Comparison of ENCODE assay signal across 10 cellular contexts in genomic region chr11:870127-870413, GRCh38. TPM values are rescaled to one million over a fixed set of nuclear protein-coding genes. Genes with fewer than 3 reads are reported as not detected.
DNase-seq lines count a peak whose midpoint lies in the region; TF ChIP-seq lines count a peak whose summit lies in the region.
"Had no signal": no experiment of that assay in that cellular context is flagged by ENCODE, and none has a peak within 500 bp of the region (broad histone marks: within the 10 kb centered on the region; RNA-seq: fewer than 3 reads in every experiment).

No MANE protein-coding gene starts in this region.

- no peaks in the 10 kb centered on the region for H3K27me3 Mint-ChIP-seq in CD4-positive, alpha-beta memory T cell
- H3K27me3 Mint-ChIP-seq: CD8-positive, alpha-beta memory T cell had no signal

- H3K27ac ChIP-seq in VCaP: no peak overlapping the region
- H3K27ac ChIP-seq in CD4-positive, alpha-beta memory T cell (ENCODE audit: low read depth, low read length): no peak overlapping the region

- no peaks in the 10 kb centered on the region for H3K9me3 ChIP-seq in CD4-positive, alpha-beta memory T cell (ENCODE audit: control insufficient read depth in 1 of 2, low read length in 2 of 2)

- H3K4me1 ChIP-seq in CD4-positive, alpha-beta memory T cell (ENCODE audit: insufficient read depth, low read length): no peaks in the 10 kb centered on the region

- intact Hi-C loops in CD4-positive, alpha-beta memory T cell (cut with micrococcal nuclease): no loop called here

- no peak overlapping the region for H3K4me3 Mint-ChIP-seq in CD4-positive, alpha-beta memory T cell
- H3K4me3 Mint-ChIP-seq: CD8-positive, alpha-beta memory T cell had no signal

- peaks cover 7 to 8% of the 10 kb centered on the region in 2 donors for H3K36me3 Mint-ChIP-seq in CD4-positive, alpha-beta memory T cell

- H3K27ac Mint-ChIP-seq in CD4-positive, alpha-beta memory T cell: no peak overlapping the region
- H3K27ac Mint-ChIP-seq: CD8-positive, alpha-beta memory T cell had no signal

- POLR2A ChIA-PET in CD4-positive, alpha-beta memory T cell (lab: Charles Lee; ENCODE audit: partially characterized antibody): no interaction called here

- CTCF ChIA-PET in CD4-positive, alpha-beta memory T cell (lab: Charles Lee; ENCODE audit: partially characterized antibody): no interaction called here

- H3K9me3 Mint-ChIP-seq in CD4-positive, alpha-beta memory T cell: no peaks in the 10 kb centered on the region
- H3K9me3 Mint-ChIP-seq: CD8-positive, alpha-beta memory T cell had no signal

- DNase-seq in ELR (ENCODE audit: low read depth) (peak; percentile 39), kidney glomerular epithelial cell (lab: John Stamatoyannopoulos, UW) (peak; percentile 2), NCI-H446 (lab: John Stamatoyannopoulos, UW) (no peak)
- no peak for DNase-seq in activated T-cell treated with anti-CD3 and anti-CD28 coated beads, Interleukin-2, amount 50 U/mL, for 48 hours
- DNase-seq in CD4-positive, alpha-beta memory T cell: no peak
- DNase-seq: amygdala; CD8-positive, alpha-beta memory T cell; NCI-H2081 treated with DMSO at 0.1 percent for 48 hours; T-helper 9 cell had no signal

- no peaks in the 10 kb centered on the region for H3K36me3 ChIP-seq in CD4-positive, alpha-beta memory T cell (ENCODE audit: insufficient read depth, low read length)

- peak; percentile 42 for TF ChIP-seq CTCF in VCaP (conservative IDR thresholded peaks at IDR 0.05)

- H3K4me1 Mint-ChIP-seq in CD4-positive, alpha-beta memory T cell: no peaks in the 10 kb centered on the region
- H3K4me1 Mint-ChIP-seq: CD8-positive, alpha-beta memory T cell had no signal

- H3K27me3 ChIP-seq in CD4-positive, alpha-beta memory T cell (ENCODE audit: insufficient read depth, low read length): no peaks in the 10 kb centered on the region

- no peak overlapping the region for H3K4me3 ChIP-seq in CD4-positive, alpha-beta memory T cell (ENCODE audit: low read length in 2 of 2)

RNA-seq across cellular contexts. Expression of gene TSPAN4, which starts 27.4 kb away (rescaled TPM):
- total RNA-seq in CD4-positive, alpha-beta memory T cell: 1 to 10 TPM; 5.3 to 5.8 TPM
- polyA plus RNA-seq in CD4-positive, alpha-beta memory T cell: 1 to 10 TPM; 1.8 to 3.5 TPM

RNA-seq across cellular contexts. Expression of gene POLR2L, which starts 27.7 kb away (rescaled TPM):
- total RNA-seq in CD4-positive, alpha-beta memory T cell: 10 to 100 TPM; 55.8 to 56.2 TPM
- 100 to 1,000 TPM in 1 of 2 donors, 10 to 100 TPM in 1; 83.7 to 108 TPM for polyA plus RNA-seq in CD4-positive, alpha-beta memory T cell

RNA-seq across cellular contexts. Expression of gene CD151, which starts 37.3 kb away (rescaled TPM):
- 10 to 100 TPM; 20.7 to 23.4 TPM for total RNA-seq in CD4-positive, alpha-beta memory T cell
- 10 to 100 TPM in 1 of 2 donors, 1 to 10 TPM in 1; 9.7 to 24.8 TPM for polyA plus RNA-seq in CD4-positive, alpha-beta memory T cell

RNA-seq across cellular contexts. Expression of gene CHID1, which starts 40.5 kb away (rescaled TPM):
- 10 to 100 TPM; 52.1 to 59.2 TPM for total RNA-seq in CD4-positive, alpha-beta memory T cell
- polyA plus RNA-seq in CD4-positive, alpha-beta memory T cell: 10 to 100 TPM; 46.9 to 82.3 TPM

RNA-seq across cellular contexts. Expression of gene CRACR2B, which starts 42.4 kb away (rescaled TPM):
- under 1 TPM in 1 of 2 experiments, not detected in 1; 0.55 TPM for total RNA-seq in CD4-positive, alpha-beta memory T cell
- polyA plus RNA-seq in CD4-positive, alpha-beta memory T cell: not detected
- polyA plus RNA-seq: CD8-positive, alpha-beta memory T cell had no signal

Comparison
In these comparisons a context has a peak if more than half of its experiments do, and no peak if none do; other contexts are left out.
1. DNase-seq: peak in ELR (single experiment) and kidney glomerular epithelial cell (single experiment); none in NCI-H446 (0 of 2), activated T-cell treated with anti-CD3 and anti-CD28 coated beads, Interleukin-2, amount 50 U/mL, for 48 hours (0 of 2) and CD4-positive, alpha-beta memory T cell (0 of 5).